In the genomic region with DNA sequence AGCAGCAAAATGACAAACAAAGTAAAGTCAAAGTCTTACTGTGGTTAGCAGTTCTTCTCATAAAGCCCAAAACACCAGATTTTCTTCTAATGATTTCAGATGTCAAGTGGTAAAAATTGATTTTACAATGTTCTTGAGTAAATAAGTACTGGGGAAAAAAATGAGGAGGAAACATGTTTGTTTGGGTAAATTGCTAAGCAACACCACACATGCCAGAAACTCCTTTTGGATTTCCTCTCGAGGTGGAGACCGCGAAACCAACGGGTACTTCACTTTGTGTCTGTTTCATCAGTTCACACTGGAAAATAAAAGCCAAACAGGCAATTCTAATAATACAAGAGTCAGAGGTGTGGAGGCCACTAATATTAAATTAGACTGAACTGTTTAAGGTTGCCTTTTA, we compare ENCODE assay signal across 22 cellular contexts. TPM values are rescaled to one million over a fixed set of nuclear protein-coding genes. Genes with fewer than 3 reads are reported as not detected.
DNase-seq lines count a peak whose midpoint lies in the region; ATAC-seq and TF ChIP-seq lines count a peak whose summit lies in the region.
"Had no signal": no experiment of that assay in that cellular context is flagged by ENCODE, and none has a peak within 500 bp of the region (broad histone marks: within the 10 kb centered on the region; RNA-seq: fewer than 3 reads in every experiment).

No MANE protein-coding gene starts in this region.

- H3K9me3 ChIP-seq in thoracic aorta (no peaks in the 10 kb centered on the region), colonic mucosa (no peaks in the 10 kb centered on the region), prostate gland (no peaks in the 10 kb centered on the region)
- H3K9me3 ChIP-seq: esophagus muscularis mucosa, transverse colon had no signal

- no peaks in the 10 kb centered on the region for H3F3A ChIP-seq in GM23338 (replicated peaks; ENCODE audit: low read depth)

- ATAC-seq in thoracic aorta (ENCODE audit: insufficient number of reproducible peaks, low FRiP score, low read depth) (no peak), GM23338 (no peak)
- ATAC-seq: PC-3 had no signal

- H2AFZ ChIP-seq in GM23338 = no peak overlapping the region

- no peaks in the 10 kb centered on the region; the same call in 2 of the 3 replicates for H3K36me3 Mint-ChIP-seq in GM23338 (ENCODE audit: low read depth)

- H3K27me3 Mint-ChIP-seq in GM23338 (ENCODE audit: insufficient read depth, low read depth, poor library complexity) = peaks cover 16% of the 10 kb centered on the region

- no peak for TF ChIP-seq POLR2A in prostate gland (IDR thresholded peaks at IDR 0.05)

- peak; percentile 5 for DNase-seq in DMS79 (lab: John Stamatoyannopoulos, UW)
- DNase-seq in DMS79 treated with DMSO at 0.1 percent for 48 hours (lab: John Stamatoyannopoulos, UW) = no peak
- peak; percentile 4 for DNase-seq in NCI-H774 (lab: John Stamatoyannopoulos, UW)
- peak; percentile 60 for DNase-seq in fibroblast of peridontal ligament (ENCODE audit: extremely low read depth)
- no peak for DNase-seq in thoracic aorta (ENCODE audit: low spot score)
- no peak for DNase-seq in colonic mucosa
- DNase-seq in prostate gland (ENCODE audit: low spot score) = no peak
- no peak for DNase-seq in GM23338 (ENCODE audit: low spot score)
- DNase-seq: activated CD4-positive, alpha-beta T cell treated with anti-CD3 and anti-CD28 coated beads, Interleukin-2, amount 10 ng/mL, durations not matched to agents 24 days and 14 days; activated naive CD4-positive, alpha-beta T cell treated with Interleukin-2 at 50 U/mL for 16 hours; CD8-positive, alpha-beta memory T cell; GDM1; H7; kidney; midbrain; NCI-H1436; NCI-H446 treated with DMSO at 0.1 percent for 48 hours; nucleus accumbens; PC-3; transverse colon had no signal

- no peaks in the 10 kb centered on the region for H3K9me2 ChIP-seq in GM23338 (ENCODE audit: insufficient read depth)

- H3K27ac Mint-ChIP-seq in GM23338 = no peak overlapping the region
- H3K27ac Mint-ChIP-seq: activated CD4-positive, alpha-beta T cell treated with anti-CD3 and anti-CD28 coated beads, Interleukin-2, amount 10 ng/mL, durations not matched to agents 24 days and 14 days; CD8-positive, alpha-beta memory T cell had no signal

- H3K4me1 ChIP-seq in thoracic aorta (ENCODE audit: control insufficient read depth in 1 of 2, low read depth in 2 of 2) = peaks cover 11 to 58% of the 10 kb centered on the region in 2 donors
- no peaks in the 10 kb centered on the region for H3K4me1 ChIP-seq in colonic mucosa
- H3K4me1 ChIP-seq in prostate gland (replicated peaks) = no peaks in the 10 kb centered on the region
- peaks cover 9% of the 10 kb centered on the region; the same call in 1 of the 2 replicates for H3K4me1 ChIP-seq in GM23338 (ENCODE audit: insufficient read depth)

- H3K4me2 ChIP-seq in GM23338 = no peak overlapping the region

- H3K27me3 ChIP-seq in thoracic aorta (replicated peaks; ENCODE audit: insufficient read depth) = no peaks in the 10 kb centered on the region
- H3K27me3 ChIP-seq in colonic mucosa = no peaks in the 10 kb centered on the region
- no peaks in the 10 kb centered on the region for H3K27me3 ChIP-seq in prostate gland (replicated peaks; ENCODE audit: insufficient read depth)
- H3K27me3 ChIP-seq in GM23338 (ENCODE audit: insufficient read depth) = peaks cover 21% of the 10 kb centered on the region
- H3K27me3 ChIP-seq: esophagus muscularis mucosa, transverse colon had no signal

- peaks cover 14% of the 10 kb centered on the region for H3K4me1 Mint-ChIP-seq in GM23338

- no peak for TF ChIP-seq CTCF in thoracic aorta (IDR thresholded peaks at IDR 0.05)
- no peak for TF ChIP-seq CTCF in colonic mucosa (IDR thresholded peaks at IDR 0.05)
- TF ChIP-seq CTCF in prostate gland (IDR thresholded peaks at IDR 0.05) = no peak
- no peak for TF ChIP-seq CTCF in GM23338 (conservative IDR thresholded peaks at IDR 0.05; ENCODE audit: low read depth in 2 of 2)

- H3K27ac ChIP-seq in thoracic aorta (peak overlapping the region; percentile 64 to 84), colonic mucosa (no peak overlapping the region), prostate gland (no peak overlapping the region), GM23338 (ENCODE audit: low read depth) (no peak overlapping the region)
- H3K27ac ChIP-seq: transverse colon had no signal

- WGBS in prostate gland = 55% methylated on average over 4 of the region's 4 CpGs

- H3K9ac ChIP-seq in colonic mucosa (ENCODE audit: low read depth in 2 of 2, low read length in 2 of 2) = no peak overlapping the region

- peak overlapping the region; percentile 10 for H3K4me3 ChIP-seq in thoracic aorta
- H3K4me3 ChIP-seq in colonic mucosa = no peak overlapping the region
- H3K4me3 ChIP-seq in prostate gland = no peak overlapping the region
- H3K4me3 ChIP-seq in GM23338 = no peak overlapping the region
- H3K4me3 ChIP-seq: esophagus muscularis mucosa, skin epidermis, transverse colon had no signal

- H3K4me3 Mint-ChIP-seq in GM23338 = no peak overlapping the region
- H3K4me3 Mint-ChIP-seq: activated CD4-positive, alpha-beta T cell treated with anti-CD3 and anti-CD28 coated beads, Interleukin-2, amount 10 ng/mL, durations not matched to agents 24 days and 14 days; CD8-positive, alpha-beta memory T cell had no signal

- H3K36me3 ChIP-seq in thoracic aorta (no peaks in the 10 kb centered on the region), colonic mucosa (no peaks in the 10 kb centered on the region), prostate gland (no peaks in the 10 kb centered on the region), GM23338 (ENCODE audit: insufficient read depth) (no peaks in the 10 kb centered on the region)
- H3K36me3 ChIP-seq: esophagus muscularis mucosa, transverse colon had no signal

- no peaks in the 10 kb centered on the region for H3K79me2 ChIP-seq in GM23338 (replicated peaks; ENCODE audit: insufficient read depth)

- no peaks in the 10 kb centered on the region for H3K9me3 Mint-ChIP-seq in GM23338
- H3K9me3 Mint-ChIP-seq: CD8-positive, alpha-beta memory T cell had no signal

- no peaks in the 10 kb centered on the region for H4K20me1 ChIP-seq in GM23338 (replicated peaks; ENCODE audit: insufficient read depth)

- intact Hi-C loops in colonic mucosa (cut with DNase I) (no loop called here), prostate gland (cut with DNase I) (loop anchor here (10.0 kb wide), 1 partner anchor 522 kb away; a partner anchor contains a TSS)

TF ChIP-seq in GM23338, 12 proteins besides CTCF, POLR2A, EP300 and RAD21:
- TF ChIP-seq, protein P1, sequence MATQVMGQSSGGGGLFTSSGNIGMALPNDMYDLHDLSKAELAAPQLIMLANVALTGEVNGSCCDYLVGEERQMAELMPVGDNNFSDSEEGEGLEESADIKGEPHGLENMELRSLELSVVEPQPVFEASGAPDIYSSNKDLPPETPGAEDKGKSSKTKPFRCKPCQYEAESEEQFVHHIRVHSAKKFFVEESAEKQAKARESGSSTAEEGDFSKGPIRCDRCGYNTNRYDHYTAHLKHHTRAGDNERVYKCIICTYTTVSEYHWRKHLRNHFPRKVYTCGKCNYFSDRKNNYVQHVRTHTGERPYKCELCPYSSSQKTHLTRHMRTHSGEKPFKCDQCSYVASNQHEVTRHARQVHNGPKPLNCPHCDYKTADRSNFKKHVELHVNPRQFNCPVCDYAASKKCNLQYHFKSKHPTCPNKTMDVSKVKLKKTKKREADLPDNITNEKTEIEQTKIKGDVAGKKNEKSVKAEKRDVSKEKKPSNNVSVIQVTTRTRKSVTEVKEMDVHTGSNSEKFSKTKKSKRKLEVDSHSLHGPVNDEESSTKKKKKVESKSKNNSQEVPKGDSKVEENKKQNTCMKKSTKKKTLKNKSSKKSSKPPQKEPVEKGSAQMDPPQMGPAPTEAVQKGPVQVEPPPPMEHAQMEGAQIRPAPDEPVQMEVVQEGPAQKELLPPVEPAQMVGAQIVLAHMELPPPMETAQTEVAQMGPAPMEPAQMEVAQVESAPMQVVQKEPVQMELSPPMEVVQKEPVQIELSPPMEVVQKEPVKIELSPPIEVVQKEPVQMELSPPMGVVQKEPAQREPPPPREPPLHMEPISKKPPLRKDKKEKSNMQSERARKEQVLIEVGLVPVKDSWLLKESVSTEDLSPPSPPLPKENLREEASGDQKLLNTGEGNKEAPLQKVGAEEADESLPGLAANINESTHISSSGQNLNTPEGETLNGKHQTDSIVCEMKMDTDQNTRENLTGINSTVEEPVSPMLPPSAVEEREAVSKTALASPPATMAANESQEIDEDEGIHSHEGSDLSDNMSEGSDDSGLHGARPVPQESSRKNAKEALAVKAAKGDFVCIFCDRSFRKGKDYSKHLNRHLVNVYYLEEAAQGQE (IDR thresholded peaks at IDR 0.05; ENCODE audit: unreplicated experiment) = no peak
- TF ChIP-seq EZH2phosphoT487 (IDR thresholded peaks at IDR 0.05; ENCODE audit: unreplicated experiment) = no peak
- TF ChIP-seq ZNF114 (CRISPR knock-in tag; IDR thresholded peaks at IDR 0.05) = no peak
- TF ChIP-seq EZH2 (IDR thresholded peaks at IDR 0.05; ENCODE audit: low read depth, unreplicated experiment) = no peak
- no peak for TF ChIP-seq ZNF331 (CRISPR knock-in tag; IDR thresholded peaks at IDR 0.05; ENCODE audit: low read depth)
- TF ChIP-seq CREB1 (CRISPR knock-in tag; IDR thresholded peaks at IDR 0.05; ENCODE audit: low read depth) = no peak
- no peak for TF ChIP-seq STAT1 (IDR thresholded peaks at IDR 0.05; ENCODE audit: unreplicated experiment)
- TF ChIP-seq, protein P2, sequence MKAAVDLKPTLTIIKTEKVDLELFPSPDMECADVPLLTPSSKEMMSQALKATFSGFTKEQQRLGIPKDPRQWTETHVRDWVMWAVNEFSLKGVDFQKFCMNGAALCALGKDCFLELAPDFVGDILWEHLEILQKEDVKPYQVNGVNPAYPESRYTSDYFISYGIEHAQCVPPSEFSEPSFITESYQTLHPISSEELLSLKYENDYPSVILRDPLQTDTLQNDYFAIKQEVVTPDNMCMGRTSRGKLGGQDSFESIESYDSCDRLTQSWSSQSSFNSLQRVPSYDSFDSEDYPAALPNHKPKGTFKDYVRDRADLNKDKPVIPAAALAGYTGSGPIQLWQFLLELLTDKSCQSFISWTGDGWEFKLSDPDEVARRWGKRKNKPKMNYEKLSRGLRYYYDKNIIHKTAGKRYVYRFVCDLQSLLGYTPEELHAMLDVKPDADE (IDR thresholded peaks at IDR 0.05) = no peak
- TF ChIP-seq JUNB (IDR thresholded peaks at IDR 0.05; ENCODE audit: unreplicated experiment) = no peak
- no peak for TF ChIP-seq POLR2AphosphoS5 (IDR thresholded peaks at IDR 0.05; ENCODE audit: low read depth)
- TF ChIP-seq NANOG (IDR thresholded peaks at IDR 0.05; ENCODE audit: borderline replicate concordance) = no peak
TF ChIP-seq in GM23338: peak in this region for 0.

RNA-seq across cellular contexts. Expression of a gene that starts 4.6 kb away (rescaled TPM):
- total RNA-seq in thoracic aorta (100 to 1,000 TPM; 254 to 259 TPM), colonic mucosa (1 to 10 TPM; 5.9 to 9.2 TPM), prostate gland (10 to 100 TPM; 19.0 to 40.3 TPM)
- total RNA-seq in GM23338 (2014; rRNA removed; shearing (Covaris generic)) = 34.8 and 45.3 TPM in 2 replicates
- polyA plus RNA-seq in GM23338 (2016; fragmentation: Nextera tagmentation; extraction: Ambion mirVana) = 12.8 and 17.9 TPM in 2 replicates

RNA-seq across cellular contexts. Expression of a gene that starts 27.3 kb away (rescaled TPM):
- total RNA-seq in thoracic aorta = 10 to 100 TPM; 22.1 to 29.2 TPM
- total RNA-seq in colonic mucosa = 10 to 100 TPM in 1 of 2 donors, 1 to 10 TPM in 1; 3.9 to 11.6 TPM
- total RNA-seq in prostate gland = 10 to 100 TPM in 1 of 2 donors, 1 to 10 TPM in 1; 6.4 to 52.0 TPM
- 41.3 and 43.1 TPM in 2 replicates for total RNA-seq in GM23338 (2014; rRNA removed; shearing (Covaris generic))
- 49.0 and 51.3 TPM in 2 replicates for polyA plus RNA-seq in GM23338 (2016; fragmentation: Nextera tagmentation; extraction: Ambion mirVana)
- total RNA-seq: PC-3 had no signal
- polyA plus RNA-seq: CD8-positive, alpha-beta memory T cell had no signal

Comparison
In these comparisons a context has a peak if more than half of its experiments do, and no peak if none do; other contexts are left out.
1. DNase-seq: peak in DMS79 (single experiment), NCI-H774 (single experiment) and fibroblast of peridontal ligament (single experiment); none in DMS79 treated with DMSO at 0.1 percent for 48 hours (single experiment), thoracic aorta (single experiment), colonic mucosa (single experiment), prostate gland (single experiment) and GM23338 (single experiment).
2. H3K27ac ChIP-seq: peak in thoracic aorta (2 of 2); none in colonic mucosa (single experiment), prostate gland (0 of 2) and GM23338 (single experiment).